Comparison of ENCODE assay signal across 27 cellular contexts in the genomic region with DNA sequence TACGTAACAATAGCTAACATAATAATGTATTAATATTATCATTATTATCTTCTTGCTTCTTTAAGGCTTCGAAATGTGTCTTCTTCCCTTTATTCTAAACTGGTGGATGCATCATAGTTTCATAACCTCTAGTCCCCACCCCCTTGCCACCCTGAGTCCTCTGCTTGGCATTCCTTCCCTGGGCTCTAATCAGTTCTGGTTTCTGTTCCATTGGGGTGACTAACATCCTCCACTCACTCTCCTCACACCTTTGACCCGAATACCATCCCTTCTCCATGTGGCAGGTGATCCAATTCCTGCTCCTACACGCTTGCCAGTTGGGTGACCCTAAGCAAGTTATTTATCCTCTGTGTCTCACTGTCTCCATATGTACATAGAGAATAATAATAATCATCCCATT.
DNase-seq lines count a peak whose midpoint lies in the region; ATAC-seq and TF ChIP-seq lines count a peak whose summit lies in the region.
"Had no signal": no experiment of that assay in that cellular context is flagged by ENCODE, and none has a peak within 500 bp of the region (broad histone marks: within the 10 kb centered on the region; RNA-seq: fewer than 3 reads in every experiment).

No MANE protein-coding gene starts in this region.

- BruUV-seq in mammary epithelial cell (replicated peaks; lab: Mats Ljungman, UMichigan): no TSS peak

- DNase-seq in AG08396 (ENCODE audit: low spot score) (peak; percentile 5), HT1080 (ENCODE audit: low read depth) (peak; percentile 65), mammary epithelial cell (peak; percentile 75), foreskin keratinocyte (peak; percentile 27 to 63), GM23338 (ENCODE audit: low spot score) (no peak), osteocyte (ENCODE audit: extremely low spot score, unreplicated experiment) (no peak), NCI-H2196 treated with DMSO at 0.1 percent for 48 hours (lab: John Stamatoyannopoulos, UW; ENCODE audit: unreplicated experiment) (no peak)
- DNase-seq: activated CD4-positive, alpha-beta T cell treated with anti-CD3 and anti-CD28 coated beads, Interleukin-2, amount 50 U/mL, for 48 hours; activated CD8-positive, alpha-beta memory T cell treated with anti-CD3 and anti-CD28 coated beads, Interleukin-2, amount 50 U/mL, for 4 hours; anterior cingulate cortex; BE2C; CD8-positive, alpha-beta memory T cell; effector memory CD4-positive, alpha-beta T cell; left lung; NCI-H1105 treated with DMSO at 0.1 percent for 48 hours; NCI-H2081; NCI-H345; stomach; thyroid gland had no signal

- H3K27me3 Mint-ChIP-seq in GM23338 (ENCODE audit: insufficient read depth, low read depth, poor library complexity) (peaks cover 2% of the 10 kb centered on the region), osteocyte (ENCODE audit: unreplicated experiment) (peaks cover 10% of the 10 kb centered on the region)

- H3F3A ChIP-seq in GM23338 (replicated peaks; ENCODE audit: low read depth): no peaks in the 10 kb centered on the region

- no peak for TF ChIP-seq CTCF in mammary epithelial cell (conservative IDR thresholded peaks at IDR 0.05 in 1 of 2, IDR thresholded peaks at IDR 0.05 in 1 of 2; ENCODE audit: extremely low read depth in 1 of 2, insufficient read depth in 1 of 2, low read depth in 1 of 2, low read length in 2 of 2)
- no peak for TF ChIP-seq CTCF in foreskin keratinocyte (conservative IDR thresholded peaks at IDR 0.05)
- TF ChIP-seq CTCF in GM23338 (conservative IDR thresholded peaks at IDR 0.05; ENCODE audit: low read depth in 2 of 2): no peak
- no peak for TF ChIP-seq CTCF in osteocyte (IDR thresholded peaks at IDR 0.05)

- no peak overlapping the region for H3K9ac ChIP-seq in mammary epithelial cell (ENCODE audit: insufficient read depth, low read length)

- dilution Hi-C loops in mammary epithelial cell (cut with HindIII; ENCODE audit: low sequenced_read_pairs): no loop called here

- H3K4me2 ChIP-seq in mammary epithelial cell (ENCODE audit: insufficient read depth, low read depth, low read length) (no peak overlapping the region), GM23338 (no peak overlapping the region)
- H3K4me2 ChIP-seq: A549 had no signal

- H3K27me3 ChIP-seq in mammary epithelial cell (ENCODE audit: insufficient read depth, low read length) (peaks cover 1% of the 10 kb centered on the region), foreskin keratinocyte (peaks cover 2% of the 10 kb centered on the region), GM23338 (ENCODE audit: insufficient read depth) (no peaks in the 10 kb centered on the region)
- H3K27me3 ChIP-seq: BE2C, left lung, stomach, thyroid gland, vagina had no signal

- H3K79me2 ChIP-seq in mammary epithelial cell (ENCODE audit: insufficient read depth, low read length) (no peaks in the 10 kb centered on the region), GM23338 (replicated peaks; ENCODE audit: insufficient read depth) (no peaks in the 10 kb centered on the region)

- H3K27ac ChIP-seq in mammary epithelial cell (ENCODE audit: insufficient read depth, low read depth, low read length) (no peak overlapping the region), foreskin keratinocyte (no peak overlapping the region), GM23338 (ENCODE audit: low read depth) (no peak overlapping the region)
- H3K27ac ChIP-seq: A549, coronary artery, HL-60, left lung, stomach, thyroid gland, vagina had no signal

- H3K27ac Mint-ChIP-seq in GM23338 (no peak overlapping the region), osteocyte (ENCODE audit: unreplicated experiment) (no peak overlapping the region)
- H3K27ac Mint-ChIP-seq: activated naive CD4-positive, alpha-beta T cell treated with anti-CD3 and anti-CD28 coated beads, Interleukin-2, amount 50 U/mL, for 72 hours; CD8-positive, alpha-beta memory T cell had no signal

- H3K4me1 ChIP-seq in mammary epithelial cell (ENCODE audit: insufficient read depth, low read length) (no peaks in the 10 kb centered on the region), foreskin keratinocyte (no peaks in the 10 kb centered on the region), GM23338 (ENCODE audit: insufficient read depth) (no peaks in the 10 kb centered on the region; the same call in 1 of the 2 replicates)
- H3K4me1 ChIP-seq: A549, BE2C, left lung, stomach, thyroid gland, vagina had no signal

- H2AFZ ChIP-seq in mammary epithelial cell (ENCODE audit: low read depth, low read length) (no peak overlapping the region), GM23338 (no peak overlapping the region)

- no peak overlapping the region for H3K4me3 ChIP-seq in mammary epithelial cell (replicated peaks in 1 of 3; ENCODE audit: insufficient read depth in 1 of 3, low read depth in 2 of 3, low read length in 3 of 3)
- no peak overlapping the region for H3K4me3 ChIP-seq in GM23338
- H3K4me3 ChIP-seq: A549, coronary artery, left lung, stomach, thyroid gland, vagina had no signal

- H3K9me2 ChIP-seq in GM23338 (ENCODE audit: insufficient read depth): 0 out of 2 replicates have a peak, but pooled peaks cover 3% of the 10 kb centered on the region

- in situ Hi-C loops in mammary epithelial cell (cut with MboI; ENCODE audit: low sequenced_read_pairs in 2 of 2): no loop called here

- peaks cover 6% of the 10 kb centered on the region; the same call in 2 of the 3 replicates for H3K4me1 Mint-ChIP-seq in GM23338
- no peaks in the 10 kb centered on the region for H3K4me1 Mint-ChIP-seq in osteocyte (ENCODE audit: unreplicated experiment)
- H3K4me1 Mint-ChIP-seq: CD8-positive, alpha-beta memory T cell had no signal

- intact Hi-C loops in mammary epithelial cell (cut with micrococcal nuclease): loop anchor here (10.0 kb wide), 1 partner anchor 421 kb away; a partner anchor contains a TSS

- CTCF ChIA-PET in mammary epithelial cell (lab: Charles Lee; ENCODE audit: low non-redundant PET): no interaction called here

- H4K20me1 ChIP-seq in mammary epithelial cell (ENCODE audit: insufficient read depth, low read length) (no peaks in the 10 kb centered on the region), GM23338 (replicated peaks; ENCODE audit: insufficient read depth) (no peaks in the 10 kb centered on the region)

- no peaks in the 10 kb centered on the region for H3K36me3 ChIP-seq in mammary epithelial cell (ENCODE audit: insufficient read depth, low read length)
- no peaks in the 10 kb centered on the region for H3K36me3 ChIP-seq in GM23338 (ENCODE audit: insufficient read depth)
- H3K36me3 ChIP-seq: BE2C, left lung, stomach, thyroid gland, vagina had no signal

- H3K9me3 ChIP-seq in mammary epithelial cell (replicated peaks; ENCODE audit: insufficient read depth, low read length): no peaks in the 10 kb centered on the region
- H3K9me3 ChIP-seq: A549, BE2C, left lung, stomach, thyroid gland, vagina had no signal

- H3K4me3 Mint-ChIP-seq in GM23338 (no peak overlapping the region), osteocyte (ENCODE audit: unreplicated experiment) (no peak overlapping the region)
- H3K4me3 Mint-ChIP-seq: CD8-positive, alpha-beta memory T cell had no signal

- H3K36me3 Mint-ChIP-seq in GM23338 (ENCODE audit: low read depth) (no peaks in the 10 kb centered on the region), osteocyte (ENCODE audit: unreplicated experiment) (no peaks in the 10 kb centered on the region)
- H3K36me3 Mint-ChIP-seq: activated naive CD4-positive, alpha-beta T cell treated with anti-CD3 and anti-CD28 coated beads, Interleukin-2, amount 50 U/mL, for 72 hours; CD8-positive, alpha-beta memory T cell had no signal

- no peaks in the 10 kb centered on the region for H3K9me3 Mint-ChIP-seq in GM23338
- no peaks in the 10 kb centered on the region for H3K9me3 Mint-ChIP-seq in osteocyte (ENCODE audit: unreplicated experiment)
- H3K9me3 Mint-ChIP-seq: activated naive CD4-positive, alpha-beta T cell treated with anti-CD3 and anti-CD28 coated beads, Interleukin-2, amount 50 U/mL, for 72 hours; CD8-positive, alpha-beta memory T cell had no signal

- WGBS in mammary epithelial cell (ENCODE audit: low coverage, missing lambda C conversion rate): 72% methylated on average over 4 of the region's 4 CpGs

- ATAC-seq in foreskin keratinocyte (peak; percentile 79), GM23338 (no peak), HG02973 (IDR thresholded peaks at IDR 0.05; ENCODE audit: unreplicated experiment) (no peak)
- ATAC-seq: A549; activated CD4-positive, CD25-positive, alpha-beta regulatory T cell treated with anti-CD3 and anti-CD28 coated beads, Interleukin-2, amount 50 U/mL, for 24 hours; activated naive CD4-positive, alpha-beta T cell treated with anti-CD3 and anti-CD28 coated beads, Interleukin-2, amount 50 U/mL, for 72 hours; esophagus mucosa; left lung had no signal

TF ChIP-seq in GM23338, 12 proteins besides CTCF, POLR2A, EP300 and RAD21 (continues in another document):
- no peak for TF ChIP-seq JUNB (IDR thresholded peaks at IDR 0.05; ENCODE audit: unreplicated experiment)
- TF ChIP-seq POLR2AphosphoS5 (IDR thresholded peaks at IDR 0.05; ENCODE audit: low read depth): no peak
- TF ChIP-seq ZNF331 (CRISPR knock-in tag; IDR thresholded peaks at IDR 0.05; ENCODE audit: low read depth): no peak
- TF ChIP-seq, protein P1, sequence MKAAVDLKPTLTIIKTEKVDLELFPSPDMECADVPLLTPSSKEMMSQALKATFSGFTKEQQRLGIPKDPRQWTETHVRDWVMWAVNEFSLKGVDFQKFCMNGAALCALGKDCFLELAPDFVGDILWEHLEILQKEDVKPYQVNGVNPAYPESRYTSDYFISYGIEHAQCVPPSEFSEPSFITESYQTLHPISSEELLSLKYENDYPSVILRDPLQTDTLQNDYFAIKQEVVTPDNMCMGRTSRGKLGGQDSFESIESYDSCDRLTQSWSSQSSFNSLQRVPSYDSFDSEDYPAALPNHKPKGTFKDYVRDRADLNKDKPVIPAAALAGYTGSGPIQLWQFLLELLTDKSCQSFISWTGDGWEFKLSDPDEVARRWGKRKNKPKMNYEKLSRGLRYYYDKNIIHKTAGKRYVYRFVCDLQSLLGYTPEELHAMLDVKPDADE (IDR thresholded peaks at IDR 0.05): no peak

Comparison
In these comparisons a context has a peak if more than half of its experiments do, and no peak if none do; other contexts are left out.
1. DNase-seq: peak in AG08396 (single experiment), HT1080 (single experiment), mammary epithelial cell (single experiment) and foreskin keratinocyte (2 of 2); none in GM23338 (single experiment), osteocyte (single experiment) and NCI-H2196 treated with DMSO at 0.1 percent for 48 hours (single experiment).